Comparison of ENCODE assay signal across 26 cellular contexts in the genomic region with DNA sequence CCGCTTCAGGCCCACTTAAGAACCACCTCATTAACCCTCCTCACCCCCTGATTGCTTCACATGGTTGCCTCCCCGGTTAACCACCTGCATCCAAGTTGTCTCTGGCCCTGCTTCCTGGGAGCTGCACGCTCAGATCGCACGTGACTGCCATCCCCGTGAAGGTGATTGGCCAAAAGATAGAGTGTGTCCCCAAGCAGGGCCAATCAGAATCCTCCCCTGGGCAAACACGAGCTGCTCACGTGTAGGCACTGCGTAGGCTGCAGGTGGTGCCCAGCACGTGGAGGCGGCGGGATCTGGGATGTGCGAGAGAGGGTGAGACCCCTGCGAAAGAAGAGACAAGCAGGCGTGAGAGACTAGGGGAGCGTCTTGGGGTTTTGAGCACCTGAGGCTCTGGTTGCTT.
DNase-seq lines count a peak whose midpoint lies in the region; ATAC-seq, FAIRE-seq and TF ChIP-seq lines count a peak whose summit lies in the region.
"Had no signal": no experiment of that assay in that cellular context is flagged by ENCODE, and none has a peak within 500 bp of the region (broad histone marks: within the 10 kb centered on the region; RNA-seq: fewer than 3 reads in every experiment).

No MANE protein-coding gene starts in this region.

- CTCF ChIA-PET in HCT116 (lab: Charles Lee), result interaction anchor here (1.3 kb wide), 1 partner anchor 221 kb away, joined by 3 read pairs; no protein-coding TSS in a partner anchor
- CTCF ChIA-PET in K562 (lab: Yijun Ruan, JAX; ENCODE audit: low intra/inter-chr PET ratio), result no interaction called here
- CTCF ChIA-PET in activated CD8-positive, alpha-beta memory T cell treated with anti-CD3 and anti-CD28 coated beads, Interleukin-2, amount 10 ng/mL, durations not matched to agents 7 days and 5 days (lab: Charles Lee), result no interaction called here

- no peaks in the 10 kb centered on the region for H3K36me3 Mint-ChIP-seq in activated CD8-positive, alpha-beta memory T cell treated with anti-CD3 and anti-CD28 coated beads, Interleukin-2, amount 10 ng/mL, durations not matched to agents 7 days and 5 days
- H3K36me3 Mint-ChIP-seq in activated naive CD4-positive, alpha-beta T cell treated with anti-CD3 and anti-CD28 coated beads, Interleukin-2, amount 50 U/mL, for 72 hours, result no peaks in the 10 kb centered on the region
- H3K36me3 Mint-ChIP-seq: mesothelial cell of epicardium; naive thymus-derived CD4-positive, alpha-beta T cell had no signal

- no peak overlapping the region for H3K4me3 Mint-ChIP-seq in activated CD8-positive, alpha-beta memory T cell treated with anti-CD3 and anti-CD28 coated beads, Interleukin-2, amount 10 ng/mL, durations not matched to agents 7 days and 5 days
- H3K4me3 Mint-ChIP-seq: mesothelial cell of epicardium; naive thymus-derived CD4-positive, alpha-beta T cell had no signal

- 21% methylated on average over 16 of the region's 16 CpGs for WGBS in K562 (ENCODE audit: insufficient coverage, low coverage, missing lambda C conversion rate)

- H3K9me1 ChIP-seq in K562 (ENCODE audit: control insufficient read depth, insufficient read depth, low read length), result no peaks in the 10 kb centered on the region

- H3K4me1 ChIP-seq in HCT116 (ENCODE audit: control insufficient read depth in 1 of 2, insufficient read depth in 2 of 2, low read length in 2 of 2) (0 out of 4 replicates have a peak, but pooled peaks cover 0 to 3% of the 10 kb centered on the region in 2 experiments), K562 (replicated peaks in 1 of 2; ENCODE audit: control insufficient read depth in 2 of 2, insufficient read depth in 2 of 2, low read length in 2 of 2) (no peaks in the 10 kb centered on the region)
- H3K4me1 ChIP-seq: BLaER1 treated with 17β-estradiol and CSF1 and Interleukin-3, amounts not matched to agents 10 nM and 100 nM; prostate gland; suprapubic skin had no signal

- TF ChIP-seq CTCF in HCT116 (IDR thresholded peaks at IDR 0.05 in 2 of 3, conservative IDR thresholded peaks at IDR 0.05 in 1 of 3; ENCODE audit: borderline replicate concordance in 1 of 3, insufficient read depth in 1 of 3, low read depth in 2 of 3, low read length in 2 of 3) (no peak), K562 (IDR thresholded peaks at IDR 0.05 in 2 of 3, conservative IDR thresholded peaks at IDR 0.05 in 1 of 3; ENCODE audit: insufficient read depth in 2 of 3, low read depth in 1 of 3, low read length in 3 of 3) (no peak)

- TF ChIP-seq RAD21 in HCT116 (IDR thresholded peaks at IDR 0.05; ENCODE audit: low read depth), result no peak
- TF ChIP-seq RAD21 in K562 (CRISPR knock-in tag; conservative IDR thresholded peaks at IDR 0.05 in 1 of 2, IDR thresholded peaks at IDR 0.05 in 1 of 2), result no peak

- BruUV-seq in HCT116 (replicated peaks; lab: Mats Ljungman, UMichigan), result no TSS peak
- BruUV-seq in K562 (replicated peaks; lab: Mats Ljungman, UMichigan), result no TSS peak

- H3K4me1 Mint-ChIP-seq in activated CD8-positive, alpha-beta memory T cell treated with anti-CD3 and anti-CD28 coated beads, Interleukin-2, amount 10 ng/mL, durations not matched to agents 7 days and 5 days, result no peaks in the 10 kb centered on the region
- H3K4me1 Mint-ChIP-seq: mesothelial cell of epicardium; naive thymus-derived CD4-positive, alpha-beta T cell had no signal

- H3K9me2 ChIP-seq in HCT116 (ENCODE audit: insufficient read depth), result no peaks in the 10 kb centered on the region

- H3K9me3 ChIP-seq in HCT116 (ENCODE audit: control insufficient read depth in 1 of 2, insufficient read depth in 1 of 2, low read depth in 1 of 2, low read length in 2 of 2) (no peaks in the 10 kb centered on the region), K562 (replicated peaks; ENCODE audit: control insufficient read depth, insufficient read depth, low read depth, low read length) (no peaks in the 10 kb centered on the region)
- H3K9me3 ChIP-seq: BLaER1 treated with 17β-estradiol and CSF1 and Interleukin-3, amounts not matched to agents 10 nM and 100 nM; prostate gland; suprapubic skin had no signal

- RAD21 ChIA-PET in HCT116 (lab: Charles Lee; ENCODE audit: low non-redundant PET in 1 of 2, low total read pairs in 2 of 2, uncharacterized antibody in 2 of 2, unreplicated experiment in 2 of 2), result no interaction called here

- POLR2A ChIA-PET in HCT116 (lab: Charles Lee) (no interaction called here), K562 (lab: Yijun Ruan, JAX) (no interaction called here)

- H3K4me3 ChIP-seq in HCT116 (replicated peaks in 1 of 2; ENCODE audit: low read depth in 1 of 2, low read length in 2 of 2) (no peak overlapping the region), K562 (no peak overlapping the region)
- H3K4me3 ChIP-seq: BLaER1 treated with 17β-estradiol and CSF1 and Interleukin-3, amounts not matched to agents 10 nM and 100 nM; PC-9; prostate gland; suprapubic skin had no signal

- ATAC-seq in HCT116 (peak; percentile 35; the same call in 1 of the 2 replicates), K562 (peak; percentile 71)
- no peak for ATAC-seq in activated CD8-positive, alpha-beta memory T cell treated with anti-CD3 and anti-CD28 coated beads, Interleukin-2, amount 10 ng/mL, durations not matched to agents 7 days and 5 days
- ATAC-seq in activated naive CD4-positive, alpha-beta T cell treated with anti-CD3 and anti-CD28 coated beads, Interleukin-2, amount 50 U/mL, for 72 hours, result no peak
- ATAC-seq: naive thymus-derived CD4-positive, alpha-beta T cell had no signal

- in situ Hi-C loops in K562 (cut with MboI), result no loop called here

- no peaks in the 10 kb centered on the region for H3K79me2 ChIP-seq in HCT116 (ENCODE audit: insufficient read depth, low read length)
- no peaks in the 10 kb centered on the region for H3K79me2 ChIP-seq in K562 (ENCODE audit: control insufficient read depth, insufficient read depth, low read length)

- H3K9ac ChIP-seq in HCT116 (ENCODE audit: low read length), result no peak overlapping the region
- no peak overlapping the region for H3K9ac ChIP-seq in K562 (ENCODE audit: insufficient read depth in 1 of 2, low read depth in 2 of 2, low read length in 2 of 2)
- H3K9ac ChIP-seq: BLaER1 treated with 17β-estradiol and CSF1 and Interleukin-3, amounts not matched to agents 10 nM and 100 nM had no signal

- H3K36me3 ChIP-seq in HCT116 (ENCODE audit: control insufficient read depth in 1 of 2, insufficient read depth in 2 of 2, low read length in 2 of 2) (no peaks in the 10 kb centered on the region), K562 (ENCODE audit: control insufficient read depth, insufficient read depth, low read length) (no peaks in the 10 kb centered on the region)
- H3K36me3 ChIP-seq: BLaER1 treated with 17β-estradiol and CSF1 and Interleukin-3, amounts not matched to agents 10 nM and 100 nM; prostate gland; suprapubic skin; WERI-Rb-1 had no signal

- H3K27me3 Mint-ChIP-seq in activated CD8-positive, alpha-beta memory T cell treated with anti-CD3 and anti-CD28 coated beads, Interleukin-2, amount 10 ng/mL, durations not matched to agents 7 days and 5 days, result no peaks in the 10 kb centered on the region

- H3K27me3 ChIP-seq in HCT116 (ENCODE audit: insufficient read depth, low read length) (no peaks in the 10 kb centered on the region), K562 (ENCODE audit: control insufficient read depth in 2 of 2, insufficient read depth in 2 of 2, low read length in 2 of 2) (peaks cover 4 to 42% of the 10 kb centered on the region in 2 experiments; a peak in 3 of 5 replicates)
- H3K27me3 ChIP-seq: BLaER1 treated with 17β-estradiol and CSF1 and Interleukin-3, amounts not matched to agents 10 nM and 100 nM had no signal

- H3K4me2 ChIP-seq in HCT116 (ENCODE audit: low read length) (no peak overlapping the region), K562 (ENCODE audit: insufficient read depth, low read length) (no peak overlapping the region)
- H3K4me2 ChIP-seq: BLaER1 treated with 17β-estradiol and CSF1 and Interleukin-3, amounts not matched to agents 10 nM and 100 nM; PC-9 had no signal

- no peak for TF ChIP-seq POLR2A in HCT116 (IDR thresholded peaks at IDR 0.05; ENCODE audit: borderline replicate concordance, extremely low read depth, insufficient read depth, insufficient read length)
- no peak for TF ChIP-seq POLR2A in K562 (conservative IDR thresholded peaks at IDR 0.05)

- H3K27ac ChIP-seq in HCT116 (ENCODE audit: low read depth, low read length), result no peak overlapping the region
- no peak overlapping the region for H3K27ac ChIP-seq in K562 (ENCODE audit: extremely low read depth, low read depth, low read length)
- H3K27ac ChIP-seq: BLaER1 treated with 17β-estradiol and CSF1 and Interleukin-3, amounts not matched to agents 10 nM and 100 nM; PC-9; prostate gland; suprapubic skin; WERI-Rb-1 had no signal

- DNase-seq in DMS53 (lab: John Stamatoyannopoulos, UW) (peak; percentile 97), HCT116 (ENCODE audit: low read depth, low spot score) (no peak), NCI-H2171 treated with DMSO at 0.1 percent for 48 hours (lab: John Stamatoyannopoulos, UW) (peak; percentile 86), K562 (ENCODE audit: extremely low read depth in 1 of 4, low spot score in 3 of 4) (peak; percentile 12 to 53 (median 45)), NCI-H524 treated with DMSO at 0.1 percent for 48 hours (lab: John Stamatoyannopoulos, UW) (no peak)
- DNase-seq in activated CD8-positive, alpha-beta memory T cell treated with anti-CD3 and anti-CD28 coated beads, Interleukin-2, amount 10 ng/mL, durations not matched to agents 7 days and 5 days, result no peak
- no peak for DNase-seq in activated naive CD4-positive, alpha-beta T cell treated with anti-CD3 and anti-CD28 coated beads, Interleukin-2, amount 50 U/mL, for 72 hours (ENCODE audit: low spot score in 2 of 2)
- DNase-seq: activated CD4-positive, alpha-beta T cell treated with anti-CD3 and anti-CD28 coated beads, Interleukin-2, amount 50 U/mL, for 1 hour; activated naive CD4-positive, alpha-beta T cell treated with anti-CD3 and anti-CD28 coated beads, Interleukin-2, amount 50 U/mL, for 16 hours; amygdala; COR-L47; GOT3; kidney; naive thymus-derived CD4-positive, alpha-beta T cell; NCI-H2081; nucleus accumbens; PC-9; Right ventricle myocardium superior; stimulated activated CD4-positive, alpha-beta T cell treated with anti-CD3 and anti-CD28 coated beads, Interleukin-15, amount 100 ng/mL, for 24 hours; stimulated activated naive CD4-positive, alpha-beta T cell; WERI-Rb-1 had no signal

- H4K20me1 ChIP-seq in HCT116 (ENCODE audit: insufficient read depth) (no peaks in the 10 kb centered on the region), K562 (replicated peaks; ENCODE audit: control insufficient read depth, insufficient read depth, low read length) (no peaks in the 10 kb centered on the region)
- H4K20me1 ChIP-seq: BLaER1 treated with 17β-estradiol and CSF1 and Interleukin-3, amounts not matched to agents 10 nM and 100 nM had no signal

- H3K9me3 Mint-ChIP-seq in activated CD8-positive, alpha-beta memory T cell treated with anti-CD3 and anti-CD28 coated beads, Interleukin-2, amount 10 ng/mL, durations not matched to agents 7 days and 5 days (ENCODE audit: low read depth), result no peaks in the 10 kb centered on the region
- H3K9me3 Mint-ChIP-seq in activated naive CD4-positive, alpha-beta T cell treated with anti-CD3 and anti-CD28 coated beads, Interleukin-2, amount 50 U/mL, for 72 hours, result no peaks in the 10 kb centered on the region

- no peak overlapping the region for H2AFZ ChIP-seq in HCT116 (ENCODE audit: low read depth, low read length, poor library complexity, severe bottlenecking)
- no peak overlapping the region for H2AFZ ChIP-seq in K562 (ENCODE audit: low read depth, low read length)
- H2AFZ ChIP-seq: PC-9 had no signal

- FAIRE-seq in K562 (lab: Jason Lieb, UNC), result no peak
- FAIRE-seq: bronchial epithelial cell, kidney had no signal

- intact Hi-C loops in HCT116 (cut with micrococcal nuclease), result no loop called here
- intact Hi-C loops in K562 (cut with micrococcal nuclease), result no loop called here

- H3K27ac Mint-ChIP-seq in activated CD8-positive, alpha-beta memory T cell treated with anti-CD3 and anti-CD28 coated beads, Interleukin-2, amount 10 ng/mL, durations not matched to agents 7 days and 5 days, result no peak overlapping the region
- no peak overlapping the region for H3K27ac Mint-ChIP-seq in activated naive CD4-positive, alpha-beta T cell treated with anti-CD3 and anti-CD28 coated beads, Interleukin-2, amount 50 U/mL, for 72 hours
- H3K27ac Mint-ChIP-seq: mesothelial cell of epicardium had no signal

- no peak for TF ChIP-seq EP300 in K562 (IDR thresholded peaks at IDR 0.05; ENCODE audit: low read length)

Comparison
In these comparisons a context has a peak if more than half of its experiments do, and no peak if none do; other contexts are left out.
1. DNase-seq: peak in DMS53 (single experiment), NCI-H2171 treated with DMSO at 0.1 percent for 48 hours (single experiment) and K562 (4 of 4); none in HCT116 (single experiment), activated CD8-positive, alpha-beta memory T cell treated with anti-CD3 and anti-CD28 coated beads, Interleukin-2, amount 10 ng/mL, durations not matched to agents 7 days and 5 days (single experiment), activated naive CD4-positive, alpha-beta T cell treated with anti-CD3 and anti-CD28 coated beads, Interleukin-2, amount 50 U/mL, for 72 hours (0 of 2) and NCI-H524 treated with DMSO at 0.1 percent for 48 hours (single experiment).
2. ATAC-seq: peak in HCT116 (single experiment) and K562 (single experiment); none in activated CD8-positive, alpha-beta memory T cell treated with anti-CD3 and anti-CD28 coated beads, Interleukin-2, amount 10 ng/mL, durations not matched to agents 7 days and 5 days (single experiment) and activated naive CD4-positive, alpha-beta T cell treated with anti-CD3 and anti-CD28 coated beads, Interleukin-2, amount 50 U/mL, for 72 hours (0 of 2).